Comparison of ENCODE assay signal across 24 cellular contexts in genomic region chr2:72988041-72988440, GRCh38.
"Had no signal": no experiment of that assay in that cellular context is flagged by ENCODE, and none has a peak within 500 bp of the region (broad histone marks: within the 10 kb centered on the region; RNA-seq: fewer than 3 reads in every experiment).

No MANE protein-coding gene starts in this region.

- H3K4me3 Mint-ChIP-seq: activated CD8-positive, alpha-beta T cell treated with anti-CD3 and anti-CD28 coated beads, Interleukin-2, amount 10 ng/mL, durations not matched to agents 7 days and 5 days; activated T-cell treated with anti-CD3 and anti-CD28 coated beads, Interleukin-2, amount 50 U/mL, for 4 hours; effector memory CD8-positive, alpha-beta T cell; T-cell had no signal

- H3K27me3 Mint-ChIP-seq: effector memory CD8-positive, alpha-beta T cell; T-cell had no signal

- ATAC-seq: activated CD8-positive, alpha-beta T cell treated with anti-CD3 and anti-CD28 coated beads, Interleukin-2, amount 10 ng/mL, durations not matched to agents 7 days and 5 days; activated T-cell treated with anti-CD3 and anti-CD28 coated beads, Interleukin-2, amount 50 U/mL, for 4 hours; effector memory CD8-positive, alpha-beta T cell; esophagus mucosa; mucosa of descending colon; SK-N-SH treated with all-trans-retinoic acid at 6 μM for 48 hours; stimulated activated naive CD8-positive, alpha-beta T cell treated with anti-CD3 and anti-CD28 coated beads, Interleukin-15, Interleukin-2, amounts not matched to agents 100 U/mL and 50 U/mL, for 24 hours; T-cell had no signal

- DNase-seq: activated CD4-positive, alpha-beta T cell treated with anti-CD3 and anti-CD28 coated beads for 1 hour; activated CD4-positive, alpha-beta T cell treated with anti-CD3 and anti-CD28 coated beads, Interleukin-2, amount 50 U/mL, for 1 hour; activated CD8-positive, alpha-beta T cell treated with anti-CD3 and anti-CD28 coated beads, Interleukin-2, amount 10 ng/mL, durations not matched to agents 7 days and 5 days; activated effector memory CD4-positive, alpha-beta T cell treated with Interleukin-2 at 50 U/mL for 16 hours; activated naive CD4-positive, alpha-beta T cell treated with anti-CD3 and anti-CD28 coated beads, Interleukin-2, amount 50 U/mL, for 16 hours; activated T-cell treated with anti-CD3 and anti-CD28 coated beads, Interleukin-2, amount 50 U/mL, for 4 hours; brain microvascular endothelial cell; central memory CD4-positive, alpha-beta T cell; effector memory CD8-positive, alpha-beta T cell; foreskin melanocyte; left ventricle myocardium inferior; mucosa of descending colon; stimulated activated CD4-positive, alpha-beta T cell treated with anti-CD3 and anti-CD28 coated beads, Interleukin-4, amount 100 ng/mL, for 4 hours; stimulated activated naive CD8-positive, alpha-beta T cell treated with anti-CD3 and anti-CD28 coated beads, Interleukin-15, Interleukin-2, amounts not matched to agents 100 U/mL and 50 U/mL, for 24 hours; thyroid gland had no signal

- H3K27ac ChIP-seq: ascending aorta, brain microvascular endothelial cell, dorsolateral prefrontal cortex, hepatocyte, left ventricle myocardium inferior, thyroid gland had no signal

- FAIRE-seq: colon, endothelial cell of umbilical vein, TTC549 had no signal

- H3K9me3 Mint-ChIP-seq: activated T-cell treated with anti-CD3 and anti-CD28 coated beads, Interleukin-2, amount 50 U/mL, for 4 hours; effector memory CD8-positive, alpha-beta T cell; T-cell had no signal

- H3K27ac Mint-ChIP-seq: activated CD8-positive, alpha-beta T cell treated with anti-CD3 and anti-CD28 coated beads, Interleukin-2, amount 10 ng/mL, durations not matched to agents 7 days and 5 days; effector memory CD8-positive, alpha-beta T cell; T-cell had no signal

- H3K4me3 ChIP-seq: ascending aorta, dorsolateral prefrontal cortex, hepatocyte, left ventricle myocardium inferior, mucosa of descending colon, thyroid gland had no signal

- H3K4me1 Mint-ChIP-seq: T-cell had no signal
